ENCODE assay signal across 24 cellular contexts in the genomic region with DNA sequence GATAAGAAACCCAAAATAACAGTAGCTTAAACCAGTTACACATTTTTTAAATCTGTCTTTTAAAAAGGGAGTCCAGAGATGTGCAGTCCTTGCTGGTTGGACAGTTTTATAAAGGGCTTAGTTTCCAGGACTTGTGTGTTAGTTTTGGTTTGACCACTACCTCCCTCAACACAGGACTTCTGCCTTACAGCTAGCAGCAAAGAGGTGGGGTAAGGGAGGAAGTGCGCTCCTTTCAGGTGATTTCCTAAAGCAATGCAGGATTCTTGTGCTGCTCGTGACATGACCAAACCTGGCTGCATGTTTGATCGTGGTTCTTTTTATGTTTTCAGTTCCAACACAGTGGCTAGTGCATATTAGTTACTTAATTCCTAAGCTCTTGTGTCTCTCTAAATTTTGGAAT.
A peak's percentile ranks its signal among the peaks of the same experiment; 100 is the strongest.
DNase-seq lines count a peak whose midpoint lies in the region; ATAC-seq and FAIRE-seq lines count a peak whose summit lies in the region.
"Had no signal": no experiment of that assay in that cellular context is flagged by ENCODE, and none has a peak within 500 bp of the region (broad histone marks: within the 10 kb centered on the region; RNA-seq: fewer than 3 reads in every experiment).

No MANE protein-coding gene starts in this region.

- H3K9me3 ChIP-seq in MG63, result no peaks in the 10 kb centered on the region
- H3K9me3 ChIP-seq: breast epithelium, SJSA1, upper lobe of left lung had no signal

- H3K4me3 ChIP-seq in MG63, result no peak overlapping the region
- H3K4me3 ChIP-seq: breast epithelium, SJSA1, upper lobe of left lung had no signal

- no peaks in the 10 kb centered on the region for H3K27me3 ChIP-seq in MG63
- H3K27me3 ChIP-seq: breast epithelium, SJSA1, upper lobe of left lung had no signal

- DNase-seq in GM18507 (ENCODE audit: extremely low spot score, insufficient read length, low read depth) (no peak), iPS-NIHi7 (ENCODE audit: extremely low spot score) (peak; percentile 11), MG63 (no peak)
- no peak for DNase-seq in stimulated activated naive CD4-positive, alpha-beta T cell treated with Interleukin-2 at 50 U/mL for 16 hours (lab: John Stamatoyannopoulos, UW)
- no peak for DNase-seq in activated naive CD4-positive, alpha-beta T cell treated with Interleukin-2 at 50 U/mL for 16 hours
- DNase-seq: activated CD4-positive, CD25-positive, alpha-beta regulatory T cell; CD4-positive, alpha-beta T cell; DMS79 treated with DMSO at 0.1 percent for 48 hours; foreskin melanocyte; left colon; NCI-H1436 treated with DMSO at 0.1 percent for 48 hours; NCI-H2171; NCI-H774; stimulated activated naive CD8-positive, alpha-beta T cell treated with anti-CD3 and anti-CD28 coated beads, Interleukin-15, Interleukin-2, amounts not matched to agents 100 U/mL and 50 U/mL, for 24 hours; upper lobe of left lung had no signal

- no peaks in the 10 kb centered on the region for H3K36me3 ChIP-seq in MG63
- H3K36me3 ChIP-seq: breast epithelium, SJSA1, upper lobe of left lung had no signal

- FAIRE-seq in GM18507 (lab: Jason Lieb, UNC), result peak; percentile 38
- FAIRE-seq: endothelial cell of umbilical vein had no signal

- ATAC-seq in GM19463 (IDR thresholded peaks at IDR 0.05; ENCODE audit: unreplicated experiment) (peak; percentile 74), HG02884 (IDR thresholded peaks at IDR 0.05; ENCODE audit: unreplicated experiment) (peak; percentile 59), HG03342 (IDR thresholded peaks at IDR 0.05; ENCODE audit: unreplicated experiment) (no peak)
- ATAC-seq: activated T-helper 17 cell treated with anti-CD3 and anti-CD28 coated beads, Interleukin-2, amount 50 U/mL, for 72 hours; HCT116; left colon; Panc1; stimulated activated naive CD8-positive, alpha-beta T cell treated with anti-CD3 and anti-CD28 coated beads, Interleukin-15, Interleukin-2, amounts not matched to agents 100 U/mL and 50 U/mL, for 24 hours had no signal
